Comparison of ENCODE assay signal across 1 cellular context in the genomic region with DNA sequence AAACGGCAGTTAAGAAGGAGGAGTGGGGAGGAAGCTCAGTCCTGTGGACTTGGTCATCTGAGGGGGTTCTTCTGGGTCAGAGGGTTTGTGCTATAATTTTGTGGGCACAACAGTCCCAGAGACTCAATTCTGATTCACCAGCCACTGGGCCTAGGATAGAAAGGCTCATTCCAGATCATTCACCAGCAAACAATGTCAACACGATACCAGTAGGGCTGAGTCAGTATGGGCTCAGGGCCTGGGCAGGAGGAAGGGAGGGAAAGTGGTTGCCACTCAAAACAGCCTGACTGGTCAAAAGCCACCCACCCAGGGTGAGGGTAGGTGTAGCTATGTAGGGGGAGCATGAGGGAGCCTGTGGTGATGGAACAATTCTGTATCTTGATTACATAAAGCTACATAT.
TF ChIP-seq lines count a peak whose summit lies in the region.

No MANE protein-coding gene starts in this region.

TF ChIP-seq in HepG2, 621 proteins besides CTCF, POLR2A, EP300 and RAD21 (continued from another document):
- TF ChIP-seq, protein P1, sequence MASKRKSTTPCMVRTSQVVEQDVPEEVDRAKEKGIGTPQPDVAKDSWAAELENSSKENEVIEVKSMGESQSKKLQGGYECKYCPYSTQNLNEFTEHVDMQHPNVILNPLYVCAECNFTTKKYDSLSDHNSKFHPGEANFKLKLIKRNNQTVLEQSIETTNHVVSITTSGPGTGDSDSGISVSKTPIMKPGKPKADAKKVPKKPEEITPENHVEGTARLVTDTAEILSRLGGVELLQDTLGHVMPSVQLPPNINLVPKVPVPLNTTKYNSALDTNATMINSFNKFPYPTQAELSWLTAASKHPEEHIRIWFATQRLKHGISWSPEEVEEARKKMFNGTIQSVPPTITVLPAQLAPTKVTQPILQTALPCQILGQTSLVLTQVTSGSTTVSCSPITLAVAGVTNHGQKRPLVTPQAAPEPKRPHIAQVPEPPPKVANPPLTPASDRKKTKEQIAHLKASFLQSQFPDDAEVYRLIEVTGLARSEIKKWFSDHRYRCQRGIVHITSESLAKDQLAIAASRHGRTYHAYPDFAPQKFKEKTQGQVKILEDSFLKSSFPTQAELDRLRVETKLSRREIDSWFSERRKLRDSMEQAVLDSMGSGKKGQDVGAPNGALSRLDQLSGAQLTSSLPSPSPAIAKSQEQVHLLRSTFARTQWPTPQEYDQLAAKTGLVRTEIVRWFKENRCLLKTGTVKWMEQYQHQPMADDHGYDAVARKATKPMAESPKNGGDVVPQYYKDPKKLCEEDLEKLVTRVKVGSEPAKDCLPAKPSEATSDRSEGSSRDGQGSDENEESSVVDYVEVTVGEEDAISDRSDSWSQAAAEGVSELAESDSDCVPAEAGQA (IDR thresholded peaks at IDR 0.05; ENCODE audit: low read depth): no peak
- TF ChIP-seq, protein P1 (CRISPR knock-in tag; IDR thresholded peaks at IDR 0.05; ENCODE audit: borderline replicate concordance): no peak
- TF ChIP-seq, protein P2, sequence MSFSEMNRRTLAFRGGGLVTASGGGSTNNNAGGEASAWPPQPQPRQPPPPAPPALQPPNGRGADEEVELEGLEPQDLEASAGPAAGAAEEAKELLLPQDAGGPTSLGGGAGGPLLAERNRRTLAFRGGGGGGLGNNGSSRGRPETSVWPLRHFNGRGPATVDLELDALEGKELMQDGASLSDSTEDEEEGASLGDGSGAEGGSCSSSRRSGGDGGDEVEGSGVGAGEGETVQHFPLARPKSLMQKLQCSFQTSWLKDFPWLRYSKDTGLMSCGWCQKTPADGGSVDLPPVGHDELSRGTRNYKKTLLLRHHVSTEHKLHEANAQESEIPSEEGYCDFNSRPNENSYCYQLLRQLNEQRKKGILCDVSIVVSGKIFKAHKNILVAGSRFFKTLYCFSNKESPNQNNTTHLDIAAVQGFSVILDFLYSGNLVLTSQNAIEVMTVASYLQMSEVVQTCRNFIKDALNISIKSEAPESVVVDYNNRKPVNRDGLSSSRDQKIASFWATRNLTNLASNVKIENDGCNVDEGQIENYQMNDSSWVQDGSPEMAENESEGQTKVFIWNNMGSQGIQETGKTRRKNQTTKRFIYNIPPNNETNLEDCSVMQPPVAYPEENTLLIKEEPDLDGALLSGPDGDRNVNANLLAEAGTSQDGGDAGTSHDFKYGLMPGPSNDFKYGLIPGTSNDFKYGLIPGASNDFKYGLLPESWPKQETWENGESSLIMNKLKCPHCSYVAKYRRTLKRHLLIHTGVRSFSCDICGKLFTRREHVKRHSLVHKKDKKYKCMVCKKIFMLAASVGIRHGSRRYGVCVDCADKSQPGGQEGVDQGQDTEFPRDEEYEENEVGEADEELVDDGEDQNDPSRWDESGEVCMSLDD (CRISPR knock-in tag; IDR thresholded peaks at IDR 0.05; ENCODE audit: borderline replicate concordance): no peak
- TF ChIP-seq ATM (IDR thresholded peaks at IDR 0.05; ENCODE audit: borderline replicate concordance) (no peak), ZNF12 (CRISPR knock-in tag; IDR thresholded peaks at IDR 0.05) (no peak), PITX1 (CRISPR knock-in tag; IDR thresholded peaks at IDR 0.05) (no peak), ZMYM4 (CRISPR knock-in tag; IDR thresholded peaks at IDR 0.05) (no peak), NFE2L1 (CRISPR knock-in tag; IDR thresholded peaks at IDR 0.05; ENCODE audit: borderline replicate concordance) (no peak), ZNF224 (CRISPR knock-in tag; IDR thresholded peaks at IDR 0.05) (no peak), MED8 (CRISPR knock-in tag; IDR thresholded peaks at IDR 0.05; ENCODE audit: insufficient replicate concordance) (no peak)
- TF ChIP-seq, protein P3, sequence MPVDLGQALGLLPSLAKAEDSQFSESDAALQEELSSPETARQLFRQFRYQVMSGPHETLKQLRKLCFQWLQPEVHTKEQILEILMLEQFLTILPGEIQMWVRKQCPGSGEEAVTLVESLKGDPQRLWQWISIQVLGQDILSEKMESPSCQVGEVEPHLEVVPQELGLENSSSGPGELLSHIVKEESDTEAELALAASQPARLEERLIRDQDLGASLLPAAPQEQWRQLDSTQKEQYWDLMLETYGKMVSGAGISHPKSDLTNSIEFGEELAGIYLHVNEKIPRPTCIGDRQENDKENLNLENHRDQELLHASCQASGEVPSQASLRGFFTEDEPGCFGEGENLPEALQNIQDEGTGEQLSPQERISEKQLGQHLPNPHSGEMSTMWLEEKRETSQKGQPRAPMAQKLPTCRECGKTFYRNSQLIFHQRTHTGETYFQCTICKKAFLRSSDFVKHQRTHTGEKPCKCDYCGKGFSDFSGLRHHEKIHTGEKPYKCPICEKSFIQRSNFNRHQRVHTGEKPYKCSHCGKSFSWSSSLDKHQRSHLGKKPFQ (CRISPR knock-in tag; IDR thresholded peaks at IDR 0.05; ENCODE audit: insufficient replicate concordance): no peak
- TF ChIP-seq, protein P4, sequence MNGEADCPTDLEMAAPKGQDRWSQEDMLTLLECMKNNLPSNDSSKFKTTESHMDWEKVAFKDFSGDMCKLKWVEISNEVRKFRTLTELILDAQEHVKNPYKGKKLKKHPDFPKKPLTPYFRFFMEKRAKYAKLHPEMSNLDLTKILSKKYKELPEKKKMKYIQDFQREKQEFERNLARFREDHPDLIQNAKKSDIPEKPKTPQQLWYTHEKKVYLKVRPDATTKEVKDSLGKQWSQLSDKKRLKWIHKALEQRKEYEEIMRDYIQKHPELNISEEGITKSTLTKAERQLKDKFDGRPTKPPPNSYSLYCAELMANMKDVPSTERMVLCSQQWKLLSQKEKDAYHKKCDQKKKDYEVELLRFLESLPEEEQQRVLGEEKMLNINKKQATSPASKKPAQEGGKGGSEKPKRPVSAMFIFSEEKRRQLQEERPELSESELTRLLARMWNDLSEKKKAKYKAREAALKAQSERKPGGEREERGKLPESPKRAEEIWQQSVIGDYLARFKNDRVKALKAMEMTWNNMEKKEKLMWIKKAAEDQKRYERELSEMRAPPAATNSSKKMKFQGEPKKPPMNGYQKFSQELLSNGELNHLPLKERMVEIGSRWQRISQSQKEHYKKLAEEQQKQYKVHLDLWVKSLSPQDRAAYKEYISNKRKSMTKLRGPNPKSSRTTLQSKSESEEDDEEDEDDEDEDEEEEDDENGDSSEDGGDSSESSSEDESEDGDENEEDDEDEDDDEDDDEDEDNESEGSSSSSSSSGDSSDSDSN (CRISPR knock-in tag; IDR thresholded peaks at IDR 0.05): no peak
TF ChIP-seq in HepG2: peak in this region for 0.
